2 cellular contexts compared by ENCODE assay signal in the genomic region with DNA sequence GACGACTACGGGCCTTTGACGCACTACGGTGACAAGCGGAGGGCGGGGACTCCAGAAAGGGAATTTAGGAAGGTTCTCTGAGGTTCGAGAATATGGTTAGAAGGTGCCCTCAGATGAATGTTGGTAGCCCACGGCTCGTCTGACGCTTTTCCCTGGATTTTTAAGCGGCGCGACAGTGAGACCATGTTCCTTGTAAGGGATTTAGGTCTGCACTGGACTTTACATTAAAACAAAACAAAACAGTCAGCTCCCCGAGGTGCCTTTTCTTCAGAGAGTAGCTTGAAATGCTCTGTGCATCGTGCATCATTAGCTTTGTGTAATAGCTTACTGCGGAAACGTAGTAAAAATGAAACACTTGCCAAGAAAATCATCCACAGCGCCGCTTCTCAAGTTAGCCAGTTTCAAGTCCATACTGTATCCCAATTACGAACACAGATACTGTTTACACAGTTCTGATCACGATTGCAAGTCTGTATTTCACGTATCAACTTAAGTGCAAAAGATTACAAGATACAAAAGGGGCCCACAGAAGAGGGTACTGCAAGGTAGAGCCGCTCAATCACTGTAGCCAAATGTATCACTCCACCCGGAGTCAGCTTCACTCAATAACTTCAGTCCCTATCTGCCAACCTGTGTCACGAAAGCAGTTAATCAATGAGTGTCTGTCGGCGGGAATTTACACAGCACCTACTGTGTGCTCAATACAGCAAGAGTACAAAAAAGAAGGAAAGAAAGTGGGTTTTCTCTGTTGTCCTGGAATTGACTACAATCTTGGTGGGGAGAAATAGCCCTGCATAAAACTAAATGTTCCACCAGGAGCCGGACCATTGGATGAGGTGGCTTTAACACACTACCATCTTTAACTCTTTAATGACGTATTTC.
TF ChIP-seq lines count a peak whose summit lies in the region.

No MANE protein-coding gene starts in this region.

TF ChIP-seq in K562, 482 proteins besides CTCF, POLR2A, EP300 and RAD21 (continued from another document and continues in another):
- TF ChIP-seq, protein P1, sequence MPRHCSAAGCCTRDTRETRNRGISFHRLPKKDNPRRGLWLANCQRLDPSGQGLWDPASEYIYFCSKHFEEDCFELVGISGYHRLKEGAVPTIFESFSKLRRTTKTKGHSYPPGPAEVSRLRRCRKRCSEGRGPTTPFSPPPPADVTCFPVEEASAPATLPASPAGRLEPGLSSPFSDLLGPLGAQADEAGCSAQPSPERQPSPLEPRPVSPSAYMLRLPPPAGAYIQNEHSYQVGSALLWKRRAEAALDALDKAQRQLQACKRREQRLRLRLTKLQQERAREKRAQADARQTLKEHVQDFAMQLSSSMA (CRISPR knock-in tag; IDR thresholded peaks at IDR 0.05), result no peak
- TF ChIP-seq, protein P2, sequence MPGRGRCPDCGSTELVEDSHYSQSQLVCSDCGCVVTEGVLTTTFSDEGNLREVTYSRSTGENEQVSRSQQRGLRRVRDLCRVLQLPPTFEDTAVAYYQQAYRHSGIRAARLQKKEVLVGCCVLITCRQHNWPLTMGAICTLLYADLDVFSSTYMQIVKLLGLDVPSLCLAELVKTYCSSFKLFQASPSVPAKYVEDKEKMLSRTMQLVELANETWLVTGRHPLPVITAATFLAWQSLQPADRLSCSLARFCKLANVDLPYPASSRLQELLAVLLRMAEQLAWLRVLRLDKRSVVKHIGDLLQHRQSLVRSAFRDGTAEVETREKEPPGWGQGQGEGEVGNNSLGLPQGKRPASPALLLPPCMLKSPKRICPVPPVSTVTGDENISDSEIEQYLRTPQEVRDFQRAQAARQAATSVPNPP (IDR thresholded peaks at IDR 0.05; ENCODE audit: borderline replicate concordance, insufficient read depth, insufficient read length), result no peak
- TF ChIP-seq NCOR1 (IDR thresholded peaks at IDR 0.05) (no peak), TAL1 (IDR thresholded peaks at IDR 0.05) (no peak), CREB1 (IDR thresholded peaks at IDR 0.05) (peak; percentile 93), CREB1 (CRISPR knock-in tag; IDR thresholded peaks at IDR 0.05) (no peak), MEIS2 (IDR thresholded peaks at IDR 0.05; ENCODE audit: partially characterized antibody) (no peak), SAP30 (IDR thresholded peaks at IDR 0.05; ENCODE audit: borderline replicate concordance, insufficient read depth, low read depth, low read length, poor library complexity, severe bottlenecking) (peak; percentile 12), ETV5 (CRISPR knock-in tag; IDR thresholded peaks at IDR 0.05; ENCODE audit: low read depth) (no peak), PTRF (tag; IDR thresholded peaks at IDR 0.05) (no peak), ERF (CRISPR knock-in tag; IDR thresholded peaks at IDR 0.05) (no peak), ZNF431 (CRISPR knock-in tag; IDR thresholded peaks at IDR 0.05) (no peak), ZFX (CRISPR knock-in tag; IDR thresholded peaks at IDR 0.05) (peak; percentile 15; the same call in 1 of the 2 replicates), ZNF707 (CRISPR knock-in tag; conservative IDR thresholded peaks at IDR 0.05) (no peak), NFE2 (IDR thresholded peaks at IDR 0.05; ENCODE audit: low read depth) (no peak), HNRNPLL (IDR thresholded peaks at IDR 0.05; ENCODE audit: low read depth, low read length, poor library complexity, severe bottlenecking) (peak; percentile 81)
- TF ChIP-seq, protein P3, sequence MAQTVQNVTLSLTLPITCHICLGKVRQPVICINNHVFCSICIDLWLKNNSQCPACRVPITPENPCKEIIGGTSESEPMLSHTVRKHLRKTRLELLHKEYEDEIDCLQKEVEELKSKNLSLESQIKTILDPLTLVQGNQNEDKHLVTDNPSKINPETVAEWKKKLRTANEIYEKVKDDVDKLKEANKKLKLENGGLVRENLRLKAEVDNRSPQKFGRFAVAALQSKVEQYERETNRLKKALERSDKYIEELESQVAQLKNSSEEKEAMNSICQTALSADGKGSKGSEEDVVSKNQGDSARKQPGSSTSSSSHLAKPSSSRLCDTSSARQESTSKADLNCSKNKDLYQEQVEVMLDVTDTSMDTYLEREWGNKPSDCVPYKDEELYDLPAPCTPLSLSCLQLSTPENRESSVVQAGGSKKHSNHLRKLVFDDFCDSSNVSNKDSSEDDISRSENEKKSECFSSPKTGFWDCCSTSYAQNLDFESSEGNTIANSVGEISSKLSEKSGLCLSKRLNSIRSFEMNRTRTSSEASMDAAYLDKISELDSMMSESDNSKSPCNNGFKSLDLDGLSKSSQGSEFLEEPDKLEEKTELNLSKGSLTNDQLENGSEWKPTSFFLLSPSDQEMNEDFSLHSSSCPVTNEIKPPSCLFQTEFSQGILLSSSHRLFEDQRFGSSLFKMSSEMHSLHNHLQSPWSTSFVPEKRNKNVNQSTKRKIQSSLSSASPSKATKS (CRISPR knock-in tag; IDR thresholded peaks at IDR 0.05), result no peak
- TF ChIP-seq, protein P4, sequence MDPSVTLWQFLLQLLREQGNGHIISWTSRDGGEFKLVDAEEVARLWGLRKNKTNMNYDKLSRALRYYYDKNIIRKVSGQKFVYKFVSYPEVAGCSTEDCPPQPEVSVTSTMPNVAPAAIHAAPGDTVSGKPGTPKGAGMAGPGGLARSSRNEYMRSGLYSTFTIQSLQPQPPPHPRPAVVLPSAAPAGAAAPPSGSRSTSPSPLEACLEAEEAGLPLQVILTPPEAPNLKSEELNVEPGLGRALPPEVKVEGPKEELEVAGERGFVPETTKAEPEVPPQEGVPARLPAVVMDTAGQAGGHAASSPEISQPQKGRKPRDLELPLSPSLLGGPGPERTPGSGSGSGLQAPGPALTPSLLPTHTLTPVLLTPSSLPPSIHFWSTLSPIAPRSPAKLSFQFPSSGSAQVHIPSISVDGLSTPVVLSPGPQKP (CRISPR knock-in tag; IDR thresholded peaks at IDR 0.05), result no peak
- TF ChIP-seq, protein P5, sequence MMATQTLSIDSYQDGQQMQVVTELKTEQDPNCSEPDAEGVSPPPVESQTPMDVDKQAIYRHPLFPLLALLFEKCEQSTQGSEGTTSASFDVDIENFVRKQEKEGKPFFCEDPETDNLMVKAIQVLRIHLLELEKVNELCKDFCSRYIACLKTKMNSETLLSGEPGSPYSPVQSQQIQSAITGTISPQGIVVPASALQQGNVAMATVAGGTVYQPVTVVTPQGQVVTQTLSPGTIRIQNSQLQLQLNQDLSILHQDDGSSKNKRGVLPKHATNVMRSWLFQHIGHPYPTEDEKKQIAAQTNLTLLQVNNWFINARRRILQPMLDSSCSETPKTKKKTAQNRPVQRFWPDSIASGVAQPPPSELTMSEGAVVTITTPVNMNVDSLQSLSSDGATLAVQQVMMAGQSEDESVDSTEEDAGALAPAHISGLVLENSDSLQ (IDR thresholded peaks at IDR 0.05), result peak; percentile 85
- TF ChIP-seq, protein P6, sequence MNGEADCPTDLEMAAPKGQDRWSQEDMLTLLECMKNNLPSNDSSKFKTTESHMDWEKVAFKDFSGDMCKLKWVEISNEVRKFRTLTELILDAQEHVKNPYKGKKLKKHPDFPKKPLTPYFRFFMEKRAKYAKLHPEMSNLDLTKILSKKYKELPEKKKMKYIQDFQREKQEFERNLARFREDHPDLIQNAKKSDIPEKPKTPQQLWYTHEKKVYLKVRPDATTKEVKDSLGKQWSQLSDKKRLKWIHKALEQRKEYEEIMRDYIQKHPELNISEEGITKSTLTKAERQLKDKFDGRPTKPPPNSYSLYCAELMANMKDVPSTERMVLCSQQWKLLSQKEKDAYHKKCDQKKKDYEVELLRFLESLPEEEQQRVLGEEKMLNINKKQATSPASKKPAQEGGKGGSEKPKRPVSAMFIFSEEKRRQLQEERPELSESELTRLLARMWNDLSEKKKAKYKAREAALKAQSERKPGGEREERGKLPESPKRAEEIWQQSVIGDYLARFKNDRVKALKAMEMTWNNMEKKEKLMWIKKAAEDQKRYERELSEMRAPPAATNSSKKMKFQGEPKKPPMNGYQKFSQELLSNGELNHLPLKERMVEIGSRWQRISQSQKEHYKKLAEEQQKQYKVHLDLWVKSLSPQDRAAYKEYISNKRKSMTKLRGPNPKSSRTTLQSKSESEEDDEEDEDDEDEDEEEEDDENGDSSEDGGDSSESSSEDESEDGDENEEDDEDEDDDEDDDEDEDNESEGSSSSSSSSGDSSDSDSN (IDR thresholded peaks at IDR 0.05; ENCODE audit: borderline replicate concordance in 1 of 2, low read depth in 2 of 2, low read length in 2 of 2), result no peak

TF ChIP-seq in HepG2, 621 proteins besides CTCF, POLR2A, EP300 and RAD21 (continued from another document):
- TF ChIP-seq, protein P7, sequence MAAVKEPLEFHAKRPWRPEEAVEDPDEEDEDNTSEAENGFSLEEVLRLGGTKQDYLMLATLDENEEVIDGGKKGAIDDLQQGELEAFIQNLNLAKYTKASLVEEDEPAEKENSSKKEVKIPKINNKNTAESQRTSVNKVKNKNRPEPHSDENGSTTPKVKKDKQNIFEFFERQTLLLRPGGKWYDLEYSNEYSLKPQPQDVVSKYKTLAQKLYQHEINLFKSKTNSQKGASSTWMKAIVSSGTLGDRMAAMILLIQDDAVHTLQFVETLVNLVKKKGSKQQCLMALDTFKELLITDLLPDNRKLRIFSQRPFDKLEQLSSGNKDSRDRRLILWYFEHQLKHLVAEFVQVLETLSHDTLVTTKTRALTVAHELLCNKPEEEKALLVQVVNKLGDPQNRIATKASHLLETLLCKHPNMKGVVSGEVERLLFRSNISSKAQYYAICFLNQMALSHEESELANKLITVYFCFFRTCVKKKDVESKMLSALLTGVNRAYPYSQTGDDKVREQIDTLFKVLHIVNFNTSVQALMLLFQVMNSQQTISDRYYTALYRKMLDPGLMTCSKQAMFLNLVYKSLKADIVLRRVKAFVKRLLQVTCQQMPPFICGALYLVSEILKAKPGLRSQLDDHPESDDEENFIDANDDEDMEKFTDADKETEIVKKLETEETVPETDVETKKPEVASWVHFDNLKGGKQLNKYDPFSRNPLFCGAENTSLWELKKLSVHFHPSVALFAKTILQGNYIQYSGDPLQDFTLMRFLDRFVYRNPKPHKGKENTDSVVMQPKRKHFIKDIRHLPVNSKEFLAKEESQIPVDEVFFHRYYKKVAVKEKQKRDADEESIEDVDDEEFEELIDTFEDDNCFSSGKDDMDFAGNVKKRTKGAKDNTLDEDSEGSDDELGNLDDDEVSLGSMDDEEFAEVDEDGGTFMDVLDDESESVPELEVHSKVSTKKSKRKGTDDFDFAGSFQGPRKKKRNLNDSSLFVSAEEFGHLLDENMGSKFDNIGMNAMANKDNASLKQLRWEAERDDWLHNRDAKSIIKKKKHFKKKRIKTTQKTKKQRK (IDR thresholded peaks at IDR 0.05; ENCODE audit: low read length), result no peak
- TF ChIP-seq POLR2AphosphoS5 (IDR thresholded peaks at IDR 0.05; ENCODE audit: low read depth, low read length), result peak; percentile 46
